ENCODE assay signal across 12 cellular contexts in the genomic region with DNA sequence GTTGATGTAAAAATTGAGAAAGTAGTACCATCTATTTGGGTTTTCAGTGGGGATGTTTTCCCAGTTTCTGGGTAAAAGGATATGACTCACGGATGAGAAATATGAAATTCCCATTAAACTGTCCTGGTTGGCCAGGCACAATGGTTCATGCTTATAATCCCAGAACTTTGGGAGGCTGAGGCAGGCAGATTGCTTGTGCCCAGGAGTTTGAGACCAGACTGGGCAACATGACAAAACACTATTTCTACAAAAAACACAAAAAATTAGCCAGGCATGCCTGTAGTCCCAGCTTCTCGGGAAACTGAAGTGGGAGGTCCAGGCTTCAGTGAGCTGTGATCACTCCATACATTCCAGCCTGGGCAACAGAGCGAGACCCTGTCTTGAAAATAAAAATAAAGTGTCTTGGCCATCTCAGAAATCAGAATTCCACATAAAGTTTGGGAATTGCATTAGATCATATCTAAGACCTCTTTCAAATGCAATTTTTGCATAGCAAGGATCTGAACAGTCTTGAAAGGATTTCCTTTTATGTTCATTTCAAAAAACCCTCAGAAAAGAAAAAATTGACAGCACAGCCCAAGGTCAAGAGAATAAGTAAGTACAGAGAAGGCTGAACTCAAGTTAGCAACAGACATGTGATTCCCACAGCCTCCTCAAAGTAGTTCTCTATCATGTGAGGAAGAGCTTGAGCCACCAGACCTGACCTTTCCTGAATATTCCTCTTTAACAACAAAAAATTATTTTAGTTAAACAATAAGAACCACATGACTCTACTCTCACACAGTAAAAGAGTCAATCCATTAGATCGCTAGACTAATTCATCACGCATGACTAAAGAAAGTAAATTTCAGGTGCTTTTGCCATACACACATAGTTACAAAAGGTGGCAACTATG.
DNase-seq lines count a peak whose midpoint lies in the region; ATAC-seq and TF ChIP-seq lines count a peak whose summit lies in the region.
"Had no signal": no experiment of that assay in that cellular context is flagged by ENCODE, and none has a peak within 500 bp of the region (broad histone marks: within the 10 kb centered on the region; RNA-seq: fewer than 3 reads in every experiment).

No MANE protein-coding gene starts in this region.

- no peak overlapping the region for H2BK15ac ChIP-seq in H9 (ENCODE audit: low read depth, low read length)

- H3K4me2 ChIP-seq in H9 (ENCODE audit: insufficient read depth, insufficient read length, low read length) = no peak overlapping the region

- H4K5ac ChIP-seq in H9 (ENCODE audit: insufficient read length, low read depth, low read length) = no peak overlapping the region

- ATAC-seq in right cardiac atrium = no peak
- no peak for ATAC-seq in Right ventricle myocardium inferior
- no peak for ATAC-seq in GM21717 (IDR thresholded peaks at IDR 0.05; ENCODE audit: unreplicated experiment)

- H3K27me3 Mint-ChIP-seq in H9 (ENCODE audit: low read depth) = no peaks in the 10 kb centered on the region
- H3K27me3 Mint-ChIP-seq in CD8-positive, alpha-beta memory T cell = peaks cover 5 to 20% of the 10 kb centered on the region in 2 donors

- DNase-seq in right cardiac atrium (no peak), Right ventricle myocardium inferior (ENCODE audit: missing footprints) (no peak), dermis microvascular lymphatic vessel endothelial cell (ENCODE audit: low read depth in 2 of 2) (peak; percentile 61 to 86), myocyte (ENCODE audit: low read depth) (peak; percentile 38), H9 (no peak)
- no peak for DNase-seq in activated naive CD4-positive, alpha-beta T cell treated with Interleukin-2 at 50 U/mL for 16 hours
- DNase-seq in CD8-positive, alpha-beta memory T cell = no peak
- DNase-seq: islet precursor cell, NCI-H1417 treated with DMSO at 0.1 percent for 48 hours, posterior cingulate gyrus had no signal

- H3K4me3 ChIP-seq in right cardiac atrium (ENCODE audit: low read length) = no peak overlapping the region
- H3K4me3 ChIP-seq in CD8-positive, alpha-beta memory T cell (ENCODE audit: low read length) = no peak overlapping the region

- H3K27ac ChIP-seq in right cardiac atrium (ENCODE audit: low read length) (peak overlapping the region; percentile 30), H9 (ENCODE audit: insufficient read length, low read depth, low read length) (no peak overlapping the region)
- H3K27ac ChIP-seq in CD8-positive, alpha-beta memory T cell (ENCODE audit: low read depth, low read length) = no peak overlapping the region

- H2BK12ac ChIP-seq in H9 (ENCODE audit: insufficient read length, low read depth, low read length) = no peak overlapping the region

- intact Hi-C loops in right cardiac atrium (cut with DNase I) = loop anchor here in 2 of 4 donors (5.0 to 10.0 kb wide), 3 partner anchors 139 to 227 kb away; partner anchors contain the start of genes CAV1 (in 1 of the 2) and CAV2 (in 1 of the 2)
- intact Hi-C loops in Right ventricle myocardium inferior (cut with DNase I) = loop anchor here (5.0 kb wide), 1 partner anchor 79 kb away; no protein-coding TSS in a partner anchor

- no peak overlapping the region for H3K9ac ChIP-seq in H9 (ENCODE audit: extremely low read depth, insufficient read length, low read length)

- no peaks in the 10 kb centered on the region for H3K79me2 ChIP-seq in H9 (ENCODE audit: insufficient read depth, low read length)

- no peak overlapping the region for H3K14ac ChIP-seq in H9 (ENCODE audit: insufficient read depth, low read length)

- no peak overlapping the region for H4K8ac ChIP-seq in H9 (replicated peaks; ENCODE audit: insufficient read length, low read depth, low read length)

- peaks cover 0 to 2% of the 10 kb centered on the region in 2 experiments; a peak in 1 of 5 replicates for H3K9me3 Mint-ChIP-seq in H9
- no peaks in the 10 kb centered on the region for H3K9me3 Mint-ChIP-seq in CD8-positive, alpha-beta memory T cell
- H3K9me3 Mint-ChIP-seq: activated T-helper 1 cell treated with anti-CD3 and anti-CD28 coated beads, Interleukin-12 subunit alpha, Interleukin-12 subunit beta, Interleukin-2, Interleukin-4 antibody, amounts not matched to agents 30 ng/mL and 10 ng/mL and 1 ng/mL, durations not matched to agents 14 hours and 24 hours and 36 hours had no signal

- H3K23me2 ChIP-seq in H9 (ENCODE audit: insufficient read length, low read depth, low read length, poor library complexity, severe bottlenecking) = no peaks in the 10 kb centered on the region

- H3K18ac ChIP-seq in H9 (ENCODE audit: insufficient read length, low read depth, low read length) = no peak overlapping the region

- no peak overlapping the region for H2AFZ ChIP-seq in H9 (ENCODE audit: low read length)

- H4K91ac ChIP-seq in H9 (ENCODE audit: insufficient read length, low read depth, low read length) = no peak overlapping the region

- H2BK120ac ChIP-seq in H9 (ENCODE audit: low read depth, low read length, poor library complexity, severe bottlenecking) = no peak overlapping the region

- no peak overlapping the region for H3K27ac Mint-ChIP-seq in H9
- H3K27ac Mint-ChIP-seq in CD8-positive, alpha-beta memory T cell = no peak overlapping the region
- H3K27ac Mint-ChIP-seq: activated T-helper 1 cell treated with anti-CD3 and anti-CD28 coated beads, Interleukin-12 subunit alpha, Interleukin-12 subunit beta, Interleukin-2, Interleukin-4 antibody, amounts not matched to agents 30 ng/mL and 10 ng/mL and 1 ng/mL, durations not matched to agents 14 hours and 24 hours and 36 hours had no signal

- H2AK5ac ChIP-seq in H9 (ENCODE audit: insufficient read length, low read length) = no peak overlapping the region

- no peak overlapping the region for H3K4me3 Mint-ChIP-seq in H9
- H3K4me3 Mint-ChIP-seq in CD8-positive, alpha-beta memory T cell = no peak overlapping the region
- H3K4me3 Mint-ChIP-seq: activated T-helper 1 cell treated with anti-CD3 and anti-CD28 coated beads, Interleukin-12 subunit alpha, Interleukin-12 subunit beta, Interleukin-2, Interleukin-4 antibody, amounts not matched to agents 30 ng/mL and 10 ng/mL and 1 ng/mL, durations not matched to agents 14 hours and 24 hours and 36 hours had no signal

- H3K9me3 ChIP-seq in right cardiac atrium (ENCODE audit: control insufficient read depth, low read length) (no peaks in the 10 kb centered on the region), H9 (ENCODE audit: control insufficient read depth, low read depth, low read length) (no peaks in the 10 kb centered on the region)
- H3K9me3 ChIP-seq in CD8-positive, alpha-beta memory T cell (ENCODE audit: low read length) = no peaks in the 10 kb centered on the region

- no peak for TF ChIP-seq CTCF in H9 (conservative IDR thresholded peaks at IDR 0.05)

- 78% methylated on average over 5 of the region's 5 CpGs for WGBS in right cardiac atrium
- WGBS in H9 (ENCODE audit: extremely low coverage, insufficient read length, low lambda C conversion rate) = no CpG with 5 or more reads among the region's 5 CpGs

- H3K56ac ChIP-seq in H9 (ENCODE audit: insufficient read length, low read depth, low read length) = no peak overlapping the region

- H3T11ph ChIP-seq in H9 (ENCODE audit: low read length) = no peak overlapping the region

- no peak overlapping the region for H2BK20ac ChIP-seq in H9 (ENCODE audit: low read depth, low read length, poor library complexity, severe bottlenecking)

- no peaks in the 10 kb centered on the region for H3K36me3 Mint-ChIP-seq in H9 (ENCODE audit: insufficient read depth in 1 of 3, low read depth in 3 of 3)
- H3K36me3 Mint-ChIP-seq in CD8-positive, alpha-beta memory T cell = no peaks in the 10 kb centered on the region

- no peak overlapping the region for H2BK5ac ChIP-seq in H9 (ENCODE audit: insufficient read length, low read length)

- H3K4ac ChIP-seq in H9 (ENCODE audit: low read depth, low read length) = no peak overlapping the region

- CTCF ChIA-PET in CD8-positive, alpha-beta memory T cell (lab: Charles Lee) = no interaction called here

- H3K27me3 ChIP-seq in right cardiac atrium (ENCODE audit: control insufficient read depth, insufficient read depth) = no peaks in the 10 kb centered on the region
- H3K27me3 ChIP-seq in H9 (ENCODE audit: insufficient read depth, low read length) = no peaks in the 10 kb centered on the region
- H3K27me3 ChIP-seq in CD8-positive, alpha-beta memory T cell (ENCODE audit: insufficient read depth, low read length, poor library complexity, severe bottlenecking) = no peaks in the 10 kb centered on the region

- no peak overlapping the region for H3K23ac ChIP-seq in H9 (ENCODE audit: insufficient read length, low read depth, low read length)

- H4K20me1 ChIP-seq in H9 (ENCODE audit: control insufficient read depth, insufficient read depth, insufficient read length) = no peaks in the 10 kb centered on the region

- H3K36me3 ChIP-seq in CD8-positive, alpha-beta memory T cell (ENCODE audit: insufficient read depth, low read length) = no peaks in the 10 kb centered on the region

- no peaks in the 10 kb centered on the region for H3K79me1 ChIP-seq in H9 (ENCODE audit: insufficient read depth, low read depth, low read length, poor library complexity, severe bottlenecking)

- H3K4me1 Mint-ChIP-seq in H9 = peaks cover 10 to 12% of the 10 kb centered on the region in 2 experiments
- H3K4me1 Mint-ChIP-seq in CD8-positive, alpha-beta memory T cell = no peaks in the 10 kb centered on the region

- H3K4me1 ChIP-seq in right cardiac atrium (ENCODE audit: control insufficient read depth, insufficient read depth, low read length) (peaks cover 9% of the 10 kb centered on the region), H9 (ENCODE audit: insufficient read depth, low read length) (no peaks in the 10 kb centered on the region)
- no peaks in the 10 kb centered on the region for H3K4me1 ChIP-seq in CD8-positive, alpha-beta memory T cell (ENCODE audit: insufficient read depth, low read length)

- POLR2A ChIA-PET in CD8-positive, alpha-beta memory T cell (lab: Charles Lee) = no interaction called here

Comparison
In these comparisons a context has a peak if more than half of its experiments do, and no peak if none do; other contexts are left out.
1. DNase-seq: peak in dermis microvascular lymphatic vessel endothelial cell (2 of 2) and myocyte (single experiment); none in right cardiac atrium (0 of 3), Right ventricle myocardium inferior (single experiment), activated naive CD4-positive, alpha-beta T cell treated with Interleukin-2 at 50 U/mL for 16 hours (single experiment), H9 (single experiment) and CD8-positive, alpha-beta memory T cell (0 of 5).